ENCODE assay signal across 8 cellular contexts in the genomic region with DNA sequence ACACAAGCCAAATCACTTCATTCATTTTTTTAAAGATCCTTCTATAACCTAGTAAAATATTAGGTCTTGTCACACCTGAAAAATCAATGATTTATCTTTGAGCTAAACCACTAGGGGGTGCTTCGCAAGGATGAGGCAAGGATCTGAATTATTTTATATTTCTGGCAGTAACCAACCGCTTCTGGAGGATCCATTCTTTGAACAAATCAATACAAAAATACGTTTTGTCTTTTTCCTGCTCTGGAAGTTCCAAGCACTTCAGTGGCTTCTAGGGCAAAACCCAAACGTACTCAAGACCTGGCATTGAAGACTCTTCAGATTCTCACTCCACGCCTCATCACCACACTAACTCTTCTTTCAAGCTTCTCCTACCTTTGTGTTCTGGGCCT. TPM values are rescaled to one million over a fixed set of nuclear protein-coding genes. Genes with fewer than 3 reads are reported as not detected.
DNase-seq lines count a peak whose midpoint lies in the region; ATAC-seq, FAIRE-seq and TF ChIP-seq lines count a peak whose summit lies in the region.

No MANE protein-coding gene starts in this region.

- DNase-seq in CD4-positive, CD25-positive, alpha-beta regulatory T cell = peak; percentile 24 to 72 (median 62)
- DNase-seq in SKM-1 treated with dmso at 0.1 percent for 144 hours (lab: John Stamatoyannopoulos, UW; ENCODE audit: unreplicated experiment) (peak; percentile 46), endothelial cell of umbilical vein (ENCODE audit: low read depth, low spot score) (peak; percentile 67), activated gamma-delta T cell treated with Interleukin-2 at 50 U/mL for 16 hours (no peak)

- H3K36me3 Mint-ChIP-seq in CD4-positive, CD25-positive, alpha-beta regulatory T cell = peaks cover 20% of the 10 kb centered on the region
- no peaks in the 10 kb centered on the region for H3K36me3 Mint-ChIP-seq in IgD-negative memory B cell

- H3K79me2 ChIP-seq in endothelial cell of umbilical vein (ENCODE audit: control insufficient read depth, insufficient read depth, low read length) = peaks cover 42% of the 10 kb centered on the region

- peaks cover 21 to 52% (median 25%) of the 10 kb centered on the region in 4 donors for H3K4me1 Mint-ChIP-seq in CD4-positive, CD25-positive, alpha-beta regulatory T cell
- peaks cover 20 to 23% (median 22%) of the 10 kb centered on the region in 3 donors for H3K4me1 Mint-ChIP-seq in IgD-negative memory B cell

- H3K27ac Mint-ChIP-seq in CD4-positive, CD25-positive, alpha-beta regulatory T cell = peak overlapping the region; percentile 99
- H3K27ac Mint-ChIP-seq in IgD-negative memory B cell = peak overlapping the region; percentile 99

- H3K36me3 ChIP-seq in CD4-positive, CD25-positive, alpha-beta regulatory T cell (ENCODE audit: control insufficient read depth, insufficient read depth, low read length) = peaks cover 22% of the 10 kb centered on the region
- peaks cover 3 to 4% of the 10 kb centered on the region in 2 experiments for H3K36me3 ChIP-seq in endothelial cell of umbilical vein (ENCODE audit: control insufficient read depth in 2 of 2, extremely low read depth in 1 of 2, insufficient read depth in 2 of 2, low read length in 2 of 2)
- peaks cover 8 to 20% of the 10 kb centered on the region in 2 donors for H3K36me3 ChIP-seq in muscle layer of duodenum (ENCODE audit: control insufficient read depth in 1 of 2, insufficient read depth in 2 of 2, low read length in 2 of 2)

- peak overlapping the region; percentile 17 for H2AFZ ChIP-seq in endothelial cell of umbilical vein (ENCODE audit: low read depth, low read length)

- H3K4me1 ChIP-seq in CD4-positive, CD25-positive, alpha-beta regulatory T cell (ENCODE audit: control insufficient read depth, insufficient read depth, low read length, poor library complexity, severe bottlenecking) = peaks cover 19% of the 10 kb centered on the region
- H3K4me1 ChIP-seq in endothelial cell of umbilical vein (ENCODE audit: control insufficient read depth, extremely low read depth, insufficient read depth, low read length) = peaks cover 15% of the 10 kb centered on the region
- peaks cover 5 to 24% of the 10 kb centered on the region in 2 donors for H3K4me1 ChIP-seq in muscle layer of duodenum (ENCODE audit: control insufficient read depth in 1 of 2, insufficient read depth in 2 of 2, low read length in 2 of 2)

- H3K9me1 ChIP-seq in endothelial cell of umbilical vein (replicated peaks; ENCODE audit: control insufficient read depth, extremely low read depth, insufficient read depth, low read length) = no peaks in the 10 kb centered on the region

- peak overlapping the region; percentile 95 for H3K9ac ChIP-seq in endothelial cell of umbilical vein (replicated peaks; ENCODE audit: extremely low read depth, insufficient read depth, low read length)

- peak overlapping the region; percentile 91 for H3K27ac ChIP-seq in CD4-positive, CD25-positive, alpha-beta regulatory T cell (ENCODE audit: insufficient read depth, low read length, poor library complexity, severe bottlenecking)
- H3K27ac ChIP-seq in endothelial cell of umbilical vein (ENCODE audit: insufficient read depth, low read depth, low read length) = peak overlapping the region; percentile 93
- peak overlapping the region; percentile 94 for H3K27ac ChIP-seq in muscle layer of duodenum (ENCODE audit: low read length)

- intact Hi-C loops in endothelial cell of umbilical vein (cut with micrococcal nuclease) = loop anchor here (5.0 kb wide), 2 partner anchors 39 to 771 kb away; a partner anchor contains a TSS

- no peaks in the 10 kb centered on the region for H3K27me3 Mint-ChIP-seq in CD4-positive, CD25-positive, alpha-beta regulatory T cell
- H3K27me3 Mint-ChIP-seq in IgD-negative memory B cell = peaks cover 4% of the 10 kb centered on the region

- no peaks in the 10 kb centered on the region for H3K9me3 Mint-ChIP-seq in CD4-positive, CD25-positive, alpha-beta regulatory T cell
- no peaks in the 10 kb centered on the region for H3K9me3 Mint-ChIP-seq in IgD-negative memory B cell

- peak; percentile 80 for FAIRE-seq in endothelial cell of umbilical vein (lab: Jason Lieb, UNC)

- peak; percentile 43 for TF ChIP-seq CTCF in endothelial cell of umbilical vein (IDR thresholded peaks at IDR 0.05; ENCODE audit: extremely low read depth in 1 of 2, insufficient read depth in 1 of 2, low read depth in 1 of 2, low read length in 2 of 2)

- POLR2A ChIA-PET in endothelial cell of umbilical vein (lab: Charles Lee) = interaction anchor here (1.2 to 2.6 kb wide), 7 partner anchors 10 to 600 kb away, joined by 3 to 18 read pairs (median 6); a partner anchor contains a TSS

- no peaks in the 10 kb centered on the region for H3K9me3 ChIP-seq in CD4-positive, CD25-positive, alpha-beta regulatory T cell (ENCODE audit: control insufficient read depth in 2 of 2, low read length in 2 of 2)
- H3K9me3 ChIP-seq in endothelial cell of umbilical vein (replicated peaks; ENCODE audit: control insufficient read depth, insufficient read depth, low read length) (no peaks in the 10 kb centered on the region), muscle layer of duodenum (ENCODE audit: control insufficient read depth in 1 of 2, low read length in 2 of 2) (no peaks in the 10 kb centered on the region)

- peak overlapping the region; percentile 96 for H3K4me3 ChIP-seq in CD4-positive, CD25-positive, alpha-beta regulatory T cell (ENCODE audit: low read depth, low read length)
- peak overlapping the region; percentile 61 to 97 (median 64) for H3K4me3 ChIP-seq in endothelial cell of umbilical vein (replicated peaks in 1 of 3; ENCODE audit: insufficient read depth in 1 of 3, low read depth in 1 of 3, low read length in 3 of 3)
- peak overlapping the region; percentile 96 to 99 for H3K4me3 ChIP-seq in muscle layer of duodenum (ENCODE audit: low read depth in 1 of 2, low read length in 2 of 2)

- peak overlapping the region; percentile 99 for H3K4me2 ChIP-seq in endothelial cell of umbilical vein (ENCODE audit: insufficient read depth, low read length)

- peak overlapping the region; percentile 94 to 99 (median 98) for H3K4me3 Mint-ChIP-seq in CD4-positive, CD25-positive, alpha-beta regulatory T cell
- H3K4me3 Mint-ChIP-seq in IgD-negative memory B cell = peak overlapping the region; percentile 98 to 100 (median 98)

- ATAC-seq in CD4-positive, CD25-positive, alpha-beta regulatory T cell (ENCODE audit: low read depth in 2 of 2) = peak in 1 of 2 donors; percentile 5
- ATAC-seq in GM18909 (IDR thresholded peaks at IDR 0.05; ENCODE audit: poor library complexity, unreplicated experiment) = peak; percentile 37
- ATAC-seq in GM18520 (IDR thresholded peaks at IDR 0.05; ENCODE audit: unreplicated experiment) = no peak

- H3K27me3 ChIP-seq in CD4-positive, CD25-positive, alpha-beta regulatory T cell (ENCODE audit: control insufficient read depth, insufficient read depth, low read length) = no peaks in the 10 kb centered on the region
- peaks cover 0 to 2% of the 10 kb centered on the region in 2 experiments for H3K27me3 ChIP-seq in endothelial cell of umbilical vein (ENCODE audit: control insufficient read depth in 2 of 2, insufficient read depth in 2 of 2, low read length in 2 of 2)
- H3K27me3 ChIP-seq in muscle layer of duodenum (ENCODE audit: low read depth, low read length) = no peaks in the 10 kb centered on the region

- H4K20me1 ChIP-seq in endothelial cell of umbilical vein (replicated peaks; ENCODE audit: control insufficient read depth, extremely low read depth, insufficient read depth, low read length) = no peaks in the 10 kb centered on the region

- TSS peak; percentile 68 for BruUV-seq in endothelial cell of umbilical vein (replicated peaks; lab: Mats Ljungman, UMichigan)

- dilution Hi-C loops in endothelial cell of umbilical vein (cut with MboI; ENCODE audit: extremely low pct_ligation_motif_present, low sequenced_read_pairs) = no loop called here

- CTCF ChIA-PET in endothelial cell of umbilical vein (lab: Charles Lee) = interaction anchor here (0.7 to 5.0 kb wide), 35 partner anchors 10 to 599 kb away, joined by 3 to 71 read pairs (median 7); a partner anchor contains a TSS

- no peak for TF ChIP-seq POLR2A in endothelial cell of umbilical vein (IDR thresholded peaks at IDR 0.05; ENCODE audit: low read depth, low read length)

RNA-seq across cellular contexts. Expression of a gene that starts 0.5 kb away (rescaled TPM):
- 50.5 TPM for total RNA-seq in CD4-positive, CD25-positive, alpha-beta regulatory T cell
- 10 to 100 TPM; 12.1 to 23.3 (median 17.9) TPM for polyA plus RNA-seq in CD4-positive, CD25-positive, alpha-beta regulatory T cell
- polyA plus RNA-seq in IgD-negative memory B cell = 35.5 TPM
- 48.3 and 52.7 TPM in 2 replicates for total RNA-seq in endothelial cell of umbilical vein
- 47.1 and 50.0 TPM in 2 replicates for polyA plus RNA-seq in endothelial cell of umbilical vein
- polyA plus RNA-seq in endothelial cell of umbilical vein (2011; cell fraction: cytosol; rRNA removed) = 35.2 and 39.4 TPM in 2 replicates
- polyA plus RNA-seq in endothelial cell of umbilical vein (2011; cell fraction: nucleus; rRNA removed) = 263 and 312 TPM in 2 replicates
- 29.2 and 52.6 TPM in 2 replicates for polyA plus RNA-seq in endothelial cell of umbilical vein (2012)
- polyA minus RNA-seq in endothelial cell of umbilical vein = 86.6 and 130 TPM in 2 replicates
- polyA minus RNA-seq in endothelial cell of umbilical vein (2011; cell fraction: cytosol; rRNA and poly(A)+ RNA removed) = 33.1 TPM
- 95.1 and 134 TPM in 2 replicates for polyA minus RNA-seq in endothelial cell of umbilical vein (2011; cell fraction: nucleus; rRNA and poly(A)+ RNA removed)

RNA-seq across cellular contexts. Expression of a gene that starts 14.2 kb away (rescaled TPM):
- 4.8 TPM for total RNA-seq in CD4-positive, CD25-positive, alpha-beta regulatory T cell
- 1 to 10 TPM; 4.8 to 9.4 (median 7.4) TPM for polyA plus RNA-seq in CD4-positive, CD25-positive, alpha-beta regulatory T cell
- 33.1 TPM for polyA plus RNA-seq in IgD-negative memory B cell
- 246 and 307 TPM in 2 replicates for total RNA-seq in endothelial cell of umbilical vein
- 244 and 316 TPM in 2 replicates for polyA plus RNA-seq in endothelial cell of umbilical vein
- polyA plus RNA-seq in endothelial cell of umbilical vein (2011; cell fraction: cytosol; rRNA removed) = 143 and 265 TPM in 2 replicates
- 173 and 198 TPM in 2 replicates for polyA plus RNA-seq in endothelial cell of umbilical vein (2011; cell fraction: nucleus; rRNA removed)
- polyA plus RNA-seq in endothelial cell of umbilical vein (2012) = 105 and 115 TPM in 2 replicates
- polyA minus RNA-seq in endothelial cell of umbilical vein = 94.3 and 128 TPM in 2 replicates
- polyA minus RNA-seq in endothelial cell of umbilical vein (2011; cell fraction: cytosol; rRNA and poly(A)+ RNA removed) = 3.8 TPM
- polyA minus RNA-seq in endothelial cell of umbilical vein (2011; cell fraction: nucleus; rRNA and poly(A)+ RNA removed) = 53.5 and 134 TPM in 2 replicates

RNA-seq across cellular contexts. Expression of a gene that starts 38.3 kb away (rescaled TPM):
- total RNA-seq in CD4-positive, CD25-positive, alpha-beta regulatory T cell = 5.5 TPM
- polyA plus RNA-seq in CD4-positive, CD25-positive, alpha-beta regulatory T cell = 1 to 10 TPM in 1 of 4 donors, under 1 TPM in 3; 0.41 to 1.1 (median 0.66) TPM
- polyA plus RNA-seq in IgD-negative memory B cell = 2.2 TPM
- 115 and 125 TPM in 2 replicates for total RNA-seq in endothelial cell of umbilical vein
- polyA plus RNA-seq in endothelial cell of umbilical vein = 88.8 and 93.8 TPM in 2 replicates
- 73.3 and 74.2 TPM in 2 replicates for polyA plus RNA-seq in endothelial cell of umbilical vein (2011; cell fraction: cytosol; rRNA removed)
- polyA plus RNA-seq in endothelial cell of umbilical vein (2011; cell fraction: nucleus; rRNA removed) = 348 and 401 TPM in 2 replicates
- 34.9 and 42.8 TPM in 2 replicates for polyA plus RNA-seq in endothelial cell of umbilical vein (2012)
- 87.1 and 91.8 TPM in 2 replicates for polyA minus RNA-seq in endothelial cell of umbilical vein
- 7.1 TPM for polyA minus RNA-seq in endothelial cell of umbilical vein (2011; cell fraction: cytosol; rRNA and poly(A)+ RNA removed)
- polyA minus RNA-seq in endothelial cell of umbilical vein (2011; cell fraction: nucleus; rRNA and poly(A)+ RNA removed) = 95.3 and 107 TPM in 2 replicates

Comparison
In these comparisons a context has a peak if more than half of its experiments do, and no peak if none do; other contexts are left out.
1. RNA of a gene that starts 38.3 kb away (polyA plus RNA-seq): 34.9 to 401 TPM in endothelial cell of umbilical vein; 2.2 TPM in IgD-negative memory B cell (single experiment) and 0.41 to 1.1 TPM in CD4-positive, CD25-positive, alpha-beta regulatory T cell; every median in the first group is over 10 times any median in the second.
2. Peak in every context shown above with its lines, with median percentiles within 50 percentile points of each other: H3K27ac ChIP-seq and H3K4me3 ChIP-seq.